ENCODE assay signal across 32 cellular contexts in genomic region chr6:117130125-117130524, GRCh38.
"Had no signal": no experiment of that assay in that cellular context is flagged by ENCODE, and none has a peak within 500 bp of the region (broad histone marks: within the 10 kb centered on the region; RNA-seq: fewer than 3 reads in every experiment).

No MANE protein-coding gene starts in this region.

- ATAC-seq: Panc1 had no signal

- DNase-seq: Kasumi-1, KBM-7, MG63, NCI-H1048, NCI-H1092 treated with DMSO at 0.1 percent for 48 hours, NCI-H1105 treated with DMSO at 0.1 percent for 48 hours, NCI-H1417, NCI-H1436, NCI-H146, NCI-H1694, NCI-H187, NCI-H1930, NCI-H2029 treated with DMSO at 0.1 percent for 48 hours, NCI-H2081 treated with DMSO at 0.1 percent for 48 hours, NCI-H2107, NCI-H2171, NCI-H226, NCI-H446 treated with DMSO at 0.1 percent for 48 hours, NCI-H510A, NCI-H524, NCI-H526, NCI-H69, NCI-H748 treated with DMSO at 0.1 percent for 48 hours, NCI-H82, PC-9, Right ventricle myocardium superior, SHP77 treated with DMSO at 0.1 percent for 48 hours, SK-N-SH, SW 1271, T-helper 1 cell had no signal

- H3K9me3 ChIP-seq: MG63, SJSA1, SK-N-SH had no signal

- H3K4me1 ChIP-seq: SJSA1 had no signal

- H3K27ac ChIP-seq: PC-9, SJSA1 had no signal

- H3K36me3 ChIP-seq: MG63, SJSA1 had no signal

- H3K4me3 ChIP-seq: MG63, PC-9, SJSA1 had no signal

- H2AFZ ChIP-seq: PC-9 had no signal

- H3K9me2 ChIP-seq: SK-N-SH had no signal

- H3K9ac ChIP-seq: SK-N-SH had no signal

- H3K4me2 ChIP-seq: PC-9, SK-N-SH had no signal

- H3K27me3 ChIP-seq: MG63, SJSA1 had no signal
